ENCODE assay signal across 20 cellular contexts in the genomic region with DNA sequence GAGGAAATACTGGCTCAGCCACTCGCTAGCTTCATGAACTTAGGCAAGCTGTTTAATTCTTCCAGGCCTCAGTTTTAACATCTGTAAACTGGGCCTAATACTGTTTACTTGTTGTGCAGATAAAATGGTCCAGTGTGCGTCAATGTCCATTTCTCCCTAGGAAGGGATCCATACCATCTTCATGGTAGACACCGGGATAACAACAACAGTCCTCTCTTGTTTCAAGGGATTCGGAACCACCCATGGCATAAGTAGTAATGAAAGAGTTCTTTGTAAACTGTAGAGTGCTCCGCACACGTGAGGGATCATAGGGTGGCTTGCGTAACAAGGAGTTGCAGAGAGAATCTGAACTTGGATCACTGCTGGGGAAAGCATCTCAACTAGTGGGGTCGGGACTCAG. TPM values are rescaled to one million over a fixed set of nuclear protein-coding genes. Genes with fewer than 3 reads are reported as not detected.
DNase-seq lines count a peak whose midpoint lies in the region; ATAC-seq, FAIRE-seq and TF ChIP-seq lines count a peak whose summit lies in the region.
"Had no signal": no experiment of that assay in that cellular context is flagged by ENCODE, and none has a peak within 500 bp of the region (broad histone marks: within the 10 kb centered on the region; RNA-seq: fewer than 3 reads in every experiment).

No MANE protein-coding gene starts in this region.

- H3K4me3 ChIP-seq in bronchial epithelial cell (ENCODE audit: low read depth, low read length) (no peak overlapping the region), testis (no peak overlapping the region)
- H3K4me3 ChIP-seq: GM12878, GM23338 had no signal

- H3K36me3 ChIP-seq in bronchial epithelial cell (ENCODE audit: control insufficient read depth, insufficient read depth, low read length), result no peaks in the 10 kb centered on the region
- no peaks in the 10 kb centered on the region for H3K36me3 ChIP-seq in testis (ENCODE audit: low read depth, missing control alignments)

- WGBS in testis, 2 donors, result 70 to 76% methylated on average over 8 of the region's 8 CpGs

- DNase-seq in COLO829 (ENCODE audit: low spot score), result peak; percentile 90
- DNase-seq in SK-MEL-5 (ENCODE audit: low read depth, low spot score), result peak; percentile 99
- DNase-seq in bronchial epithelial cell (ENCODE audit: low read depth), result no peak
- DNase-seq in testis, result peak; percentile 59
- no peak for DNase-seq in DMS53 treated with DMSO at 0.1 percent for 48 hours (lab: John Stamatoyannopoulos, UW; ENCODE audit: unreplicated experiment)
- DNase-seq: C1 segment of cervical spinal cord; Caco-2; CD4-positive, alpha-beta memory T cell; DMS79; EL; GDM1; H9 had no signal

- no peak for TF ChIP-seq POLR2A in testis (IDR thresholded peaks at IDR 0.05)

- FAIRE-seq in bronchial epithelial cell (lab: Jason Lieb, UNC), result peak; percentile 47
- FAIRE-seq: GM12878, GM19239 had no signal

- intact Hi-C loops in testis (cut with DNase I; ENCODE audit: low total_unique reads), result no loop called here

- peaks cover 5% of the 10 kb centered on the region for H3K27me3 ChIP-seq in bronchial epithelial cell (ENCODE audit: control insufficient read depth, insufficient read depth, low read length)
- no peaks in the 10 kb centered on the region for H3K27me3 ChIP-seq in testis

- ATAC-seq in GM19467 (IDR thresholded peaks at IDR 0.05; ENCODE audit: unreplicated experiment), result no peak
- ATAC-seq: GM12878, GM23338, HCT116 had no signal

- no peak for TF ChIP-seq CTCF in bronchial epithelial cell (IDR thresholded peaks at IDR 0.05; ENCODE audit: insufficient read depth, low read length, severe bottlenecking)
- no peak for TF ChIP-seq CTCF in testis (IDR thresholded peaks at IDR 0.05)

- no peaks in the 10 kb centered on the region for H3K9me3 ChIP-seq in testis
- H3K9me3 ChIP-seq: Caco-2 had no signal

- peaks cover 12% of the 10 kb centered on the region for H3K4me1 ChIP-seq in testis
- H3K4me1 ChIP-seq: Caco-2 had no signal

- in situ Hi-C loops in SK-MEL-5 (cut with HindIII; ENCODE audit: low pct_unique_long_range_greater_than_20kb, low sequenced_read_pairs), result no loop called here

- H3K27ac ChIP-seq in testis, result peak overlapping the region in 1 of 2 donors; percentile 50

RNA-seq across cellular contexts. Expression of gene CHGA, which starts 17.3 kb away (rescaled TPM):
- total RNA-seq in SK-MEL-5 (2014; rRNA removed; shearing (Covaris generic)), result 6.2 and 6.7 TPM in 2 replicates
- 18.3 and 22.4 TPM in 2 replicates for polyA plus RNA-seq in SK-MEL-5 (2015; cell fraction: cytosol; rRNA removed)
- 4.1 and 13.7 TPM in 2 replicates for polyA plus RNA-seq in SK-MEL-5 (2015; cell fraction: nucleus; rRNA removed)
- total RNA-seq in bronchial epithelial cell (not detected in 2 replicates), testis (100 to 1,000 TPM in 1 of 2 donors, 10 to 100 TPM in 1; 92.9 to 191 TPM)
- 225 TPM for polyA plus RNA-seq in testis (ENCODE audit: insufficient read depth, low read depth, low replicate concordance)
- total RNA-seq: A172; Caco-2; CD4-positive, alpha-beta memory T cell; H4 had no signal
- polyA plus RNA-seq: BJ; CD4-positive, alpha-beta memory T cell had no signal

Comparison
In these comparisons a context has a peak if more than half of its experiments do, and no peak if none do; other contexts are left out.
1. DNase-seq: peak in COLO829 (single experiment), SK-MEL-5 (single experiment) and testis (single experiment); none in bronchial epithelial cell (single experiment) and DMS53 treated with DMSO at 0.1 percent for 48 hours (single experiment).
2. RNA of gene CHGA, which starts 17.3 kb away (total RNA-seq): 92.9 to 191 TPM in testis; 6.2 to 6.7 TPM in SK-MEL-5 and not detected in bronchial epithelial cell; every median in the first group is over 10 times any median in the second.